ENCODE assay signal across 8 cellular contexts in the genomic region with DNA sequence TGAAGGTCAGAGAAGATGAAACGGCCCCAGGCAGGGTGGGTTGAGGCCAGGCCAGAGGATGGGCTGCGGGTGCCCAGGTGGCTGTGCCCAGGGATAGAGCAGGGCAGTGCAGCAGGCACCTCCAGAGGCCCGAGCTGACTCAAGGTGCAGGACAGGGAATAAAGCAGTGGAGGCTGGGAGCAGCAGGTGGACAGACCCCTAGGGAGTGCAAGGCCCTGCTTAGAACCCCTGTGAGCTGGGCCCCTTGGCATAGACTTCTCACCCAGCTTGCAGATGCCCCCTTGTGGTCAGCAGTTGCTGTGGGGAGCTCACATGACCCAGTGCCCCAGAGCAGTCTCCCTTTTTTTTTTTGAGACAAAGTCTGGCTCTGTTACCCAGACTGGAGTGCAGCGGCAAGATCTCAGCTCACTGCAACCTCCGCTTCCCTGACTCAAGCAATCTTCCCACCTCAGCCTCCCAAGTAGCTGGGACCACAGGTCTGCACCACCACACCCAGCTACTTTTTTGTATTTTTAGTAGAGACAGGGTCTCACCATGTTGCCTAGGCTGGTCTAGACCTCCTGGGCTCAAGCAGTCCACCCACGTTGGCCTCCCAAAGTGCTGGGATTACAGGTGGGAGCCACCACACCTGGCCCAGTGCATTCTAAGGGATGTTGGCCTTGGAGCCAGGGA.
DNase-seq lines count a peak whose midpoint lies in the region; ATAC-seq and TF ChIP-seq lines count a peak whose summit lies in the region.

No MANE protein-coding gene starts in this region.

- H3K27ac ChIP-seq in BLaER1 (peak overlapping the region; percentile 49; the same call in 1 of the 2 replicates), HEK293 (ENCODE audit: extremely low read depth, low read depth, low read length) (no peak overlapping the region), foreskin keratinocyte (no peak overlapping the region)

- ATAC-seq in foreskin keratinocyte (peak; percentile 51), HG03135 (IDR thresholded peaks at IDR 0.05; ENCODE audit: unreplicated experiment) (no peak)

- POLR2A ChIA-PET in HEK293 (lab: Yijun Ruan, JAX): no interaction called here

- CTCF ChIA-PET in HEK293 (lab: Yijun Ruan, JAX): interaction anchor here (0.5 to 3.8 kb wide), 29 partner anchors 9 to 814 kb away, joined by 3 to 29 read pairs (median 4); no protein-coding TSS in a partner anchor

- no peaks in the 10 kb centered on the region for H4K20me1 ChIP-seq in BLaER1

- no peak overlapping the region for H3K9ac ChIP-seq in BLaER1

- peak overlapping the region; percentile 33 for H3K4me2 ChIP-seq in BLaER1

- no peaks in the 10 kb centered on the region for H3K9me3 ChIP-seq in BLaER1
- H3K9me3 ChIP-seq in HEK293 (ENCODE audit: control insufficient read depth, insufficient read depth, low read depth, low read length): no peaks in the 10 kb centered on the region

- no peaks in the 10 kb centered on the region for H3K27me3 ChIP-seq in BLaER1
- H3K27me3 ChIP-seq in foreskin keratinocyte: no peaks in the 10 kb centered on the region

- TF ChIP-seq CTCF in HEK293 (tag by site-specific recombination; IDR thresholded peaks at IDR 0.05): no peak
- peak; percentile 67 for TF ChIP-seq CTCF in foreskin keratinocyte (conservative IDR thresholded peaks at IDR 0.05)

- no peak overlapping the region for H3K4me3 ChIP-seq in BLaER1
- H3K4me3 ChIP-seq in HEK293 (ENCODE audit: low read depth, low read length): no peak overlapping the region

- DNase-seq in OCI-M1 (lab: John Stamatoyannopoulos, UW) (peak; percentile 65), activated T-helper 1 cell treated with Interleukin-2 at 50 U/mL for 16 hours (ENCODE audit: low read depth) (peak; percentile 32), foreskin keratinocyte (peak in 1 of 2 donors; percentile 22), pons (ENCODE audit: low spot score) (peak; percentile 48), GOT3 (lab: John Stamatoyannopoulos, UW) (no peak)

- peaks cover 53% of the 10 kb centered on the region for H3K4me1 ChIP-seq in BLaER1
- H3K4me1 ChIP-seq in HEK293 (ENCODE audit: control insufficient read depth, insufficient read depth, low read length): no peaks in the 10 kb centered on the region
- no peaks in the 10 kb centered on the region for H3K4me1 ChIP-seq in foreskin keratinocyte

- H3K36me3 ChIP-seq in BLaER1 (peaks cover 4% of the 10 kb centered on the region; the same call in 1 of the 2 replicates), HEK293 (ENCODE audit: control insufficient read depth in 2 of 2, insufficient read depth in 1 of 2, low read length in 2 of 2) (peaks cover 0 to 3% of the 10 kb centered on the region in 2 experiments; a peak in 1 of 3 replicates)

TF ChIP-seq in HEK293, 187 proteins besides CTCF, POLR2A, EP300 and RAD21:
- TF ChIP-seq ZIC2 (tag by site-specific recombination; IDR thresholded peaks at IDR 0.05) (peak; percentile 35; the same call in 1 of the 2 replicates), WT1 (tag by site-specific recombination; IDR thresholded peaks at IDR 0.05) (no peak), ZNF76 (tag by site-specific recombination; IDR thresholded peaks at IDR 0.05; ENCODE audit: borderline replicate concordance, low read depth) (no peak), ZXDB (tag by site-specific recombination; IDR thresholded peaks at IDR 0.05) (no peak), HOXA7 (CRISPR knock-in tag; IDR thresholded peaks at IDR 0.05; ENCODE audit: borderline replicate concordance) (no peak), KLF8 (tag by site-specific recombination; IDR thresholded peaks at IDR 0.05) (no peak), ZNF433 (tag by site-specific recombination; IDR thresholded peaks at IDR 0.05; ENCODE audit: low read depth) (no peak), ZNF473 (tag by site-specific recombination; IDR thresholded peaks at IDR 0.05) (no peak), ZNF169 (tag by site-specific recombination; IDR thresholded peaks at IDR 0.05) (no peak)
TF ChIP-seq in HEK293: peak in this region for 1.
